10 cellular contexts compared by ENCODE assay signal in the genomic region with DNA sequence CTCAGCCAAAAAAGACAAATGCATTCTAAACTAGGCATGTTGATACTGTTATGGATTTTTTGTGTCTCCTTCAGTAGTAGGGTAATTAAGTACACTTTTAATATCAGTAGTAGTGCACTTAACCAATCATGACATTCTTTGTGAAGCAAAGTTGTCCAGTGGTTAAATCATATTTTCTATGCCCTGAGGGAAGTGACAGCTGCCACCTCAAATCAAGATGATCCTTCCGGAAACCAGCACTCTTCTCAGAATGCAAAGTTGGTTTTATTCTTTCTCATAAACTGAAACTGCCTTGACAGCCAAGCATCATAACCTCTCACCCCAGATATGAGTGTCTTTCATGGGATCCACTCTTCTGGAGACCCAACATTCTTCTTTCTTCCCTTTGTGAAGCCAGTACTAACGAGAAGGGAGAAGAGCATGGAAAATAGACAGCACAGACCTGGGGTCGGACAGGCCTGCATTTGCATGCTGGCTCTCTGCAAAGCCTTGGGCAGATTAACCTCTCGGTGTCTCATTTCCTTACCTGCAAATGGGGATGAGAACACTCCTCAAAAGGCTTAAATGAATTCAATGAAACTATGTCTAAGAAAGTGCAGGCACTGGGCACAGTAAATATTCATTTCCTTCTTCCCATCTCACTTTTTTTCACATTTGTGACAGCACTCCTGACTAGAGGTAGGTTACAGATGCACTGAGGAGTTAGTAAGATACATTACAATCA. TPM values are rescaled to one million over a fixed set of nuclear protein-coding genes. Genes with fewer than 3 reads are reported as not detected.
DNase-seq lines count a peak whose midpoint lies in the region; ATAC-seq, FAIRE-seq and TF ChIP-seq lines count a peak whose summit lies in the region.
"Had no signal": no experiment of that assay in that cellular context is flagged by ENCODE, and none has a peak within 500 bp of the region (broad histone marks: within the 10 kb centered on the region; RNA-seq: fewer than 3 reads in every experiment).

No MANE protein-coding gene starts in this region.

- H3K4me3 Mint-ChIP-seq in CD4-positive, CD25-positive, alpha-beta regulatory T cell, result peak overlapping the region; percentile 14 to 76 (median 62)
- peak overlapping the region; percentile 71 for H3K4me3 Mint-ChIP-seq in activated T-helper 17 cell treated with anti-CD3 and anti-CD28 coated beads, Interleukin-2, amount 50 U/mL, for 72 hours

- TF ChIP-seq CTCF in uterus (IDR thresholded peaks at IDR 0.05), result no peak

- H3K9me3 Mint-ChIP-seq in CD4-positive, CD25-positive, alpha-beta regulatory T cell, result peaks cover 0 to 3% (median 0%) of the 10 kb centered on the region in 7 donors
- H3K9me3 Mint-ChIP-seq in activated T-helper 17 cell treated with anti-CD3 and anti-CD28 coated beads, Interleukin-2, amount 50 U/mL, for 72 hours, result no peaks in the 10 kb centered on the region

- H3K36me3 ChIP-seq in CD4-positive, CD25-positive, alpha-beta regulatory T cell (ENCODE audit: control insufficient read depth, insufficient read depth, low read length), result peaks cover 3% of the 10 kb centered on the region
- H3K36me3 ChIP-seq in uterus, result no peaks in the 10 kb centered on the region

- peak; percentile 96 for FAIRE-seq in GM19239 (lab: Jason Lieb, UNC)
- FAIRE-seq in HTR-8/SVneo (lab: Jason Lieb, UNC), result no peak
- FAIRE-seq: G401.6 had no signal

- H3K4me1 ChIP-seq in CD4-positive, CD25-positive, alpha-beta regulatory T cell (ENCODE audit: control insufficient read depth, insufficient read depth, low read length, poor library complexity, severe bottlenecking), result peaks cover 29% of the 10 kb centered on the region
- no peaks in the 10 kb centered on the region for H3K4me1 ChIP-seq in uterus

- peak overlapping the region; percentile 71 for H3K4me3 ChIP-seq in CD4-positive, CD25-positive, alpha-beta regulatory T cell (ENCODE audit: low read depth, low read length)
- no peak overlapping the region for H3K4me3 ChIP-seq in uterus
- H3K4me3 ChIP-seq: SJSA1 had no signal

- peak overlapping the region; percentile 61 for H3K27ac ChIP-seq in CD4-positive, CD25-positive, alpha-beta regulatory T cell (ENCODE audit: insufficient read depth, low read length, poor library complexity, severe bottlenecking)
- H3K27ac ChIP-seq in uterus, result no peak overlapping the region
- H3K27ac ChIP-seq: SJSA1 had no signal

- intact Hi-C loops in uterus (cut with DNase I; ENCODE audit: low total_unique reads), result no loop called here

- DNase-seq in CD4-positive, CD25-positive, alpha-beta regulatory T cell, result peak in 2 of 3 donors; percentile 15 to 81
- peak; percentile 58 for DNase-seq in GM19239 (ENCODE audit: insufficient read length, low spot score)
- no peak for DNase-seq in HTR-8/SVneo (ENCODE audit: insufficient read length, low spot score)
- no peak for DNase-seq in CD1c-positive myeloid dendritic cell (ENCODE audit: extremely low spot score)
- no peak for DNase-seq in uterus
- DNase-seq in NCI-H2171 (lab: John Stamatoyannopoulos, UW), result no peak

- peak; percentile 58 to 69 for ATAC-seq in CD4-positive, CD25-positive, alpha-beta regulatory T cell (ENCODE audit: low read depth in 2 of 2)
- ATAC-seq in HG03103 (IDR thresholded peaks at IDR 0.05; ENCODE audit: low read depth, unreplicated experiment), result peak; percentile 72
- ATAC-seq in activated T-helper 17 cell treated with anti-CD3 and anti-CD28 coated beads, Interleukin-2, amount 50 U/mL, for 72 hours (replicated peaks), result peak; percentile 88

- peaks cover 19% of the 10 kb centered on the region for H3K36me3 Mint-ChIP-seq in CD4-positive, CD25-positive, alpha-beta regulatory T cell
- H3K36me3 Mint-ChIP-seq in activated T-helper 17 cell treated with anti-CD3 and anti-CD28 coated beads, Interleukin-2, amount 50 U/mL, for 72 hours (ENCODE audit: low read depth), result peaks cover 19% of the 10 kb centered on the region

- H3K27ac Mint-ChIP-seq in CD4-positive, CD25-positive, alpha-beta regulatory T cell, result peak overlapping the region; percentile 91 to 97 (median 94)
- H3K27ac Mint-ChIP-seq in activated T-helper 17 cell treated with anti-CD3 and anti-CD28 coated beads, Interleukin-2, amount 50 U/mL, for 72 hours, result peak overlapping the region; percentile 89

- no peaks in the 10 kb centered on the region for H3K9me3 ChIP-seq in CD4-positive, CD25-positive, alpha-beta regulatory T cell (ENCODE audit: control insufficient read depth in 2 of 2, low read length in 2 of 2)
- no peaks in the 10 kb centered on the region for H3K9me3 ChIP-seq in uterus
- H3K9me3 ChIP-seq: SJSA1 had no signal

- TF ChIP-seq POLR2A in uterus (IDR thresholded peaks at IDR 0.05), result no peak

- H3K4me1 Mint-ChIP-seq in CD4-positive, CD25-positive, alpha-beta regulatory T cell, result peaks cover 49 to 66% (median 53%) of the 10 kb centered on the region in 4 donors
- H3K4me1 Mint-ChIP-seq in activated T-helper 17 cell treated with anti-CD3 and anti-CD28 coated beads, Interleukin-2, amount 50 U/mL, for 72 hours, result peaks cover 38% of the 10 kb centered on the region

- no peaks in the 10 kb centered on the region for H3K27me3 ChIP-seq in CD4-positive, CD25-positive, alpha-beta regulatory T cell (ENCODE audit: control insufficient read depth, insufficient read depth, low read length)
- no peaks in the 10 kb centered on the region for H3K27me3 ChIP-seq in uterus
- H3K27me3 ChIP-seq: SJSA1 had no signal

- H3K27me3 Mint-ChIP-seq in CD4-positive, CD25-positive, alpha-beta regulatory T cell, result no peaks in the 10 kb centered on the region
- no peaks in the 10 kb centered on the region for H3K27me3 Mint-ChIP-seq in activated T-helper 17 cell treated with anti-CD3 and anti-CD28 coated beads, Interleukin-2, amount 50 U/mL, for 72 hours

RNA-seq across cellular contexts. Expression of a gene that starts 13.2 kb away (rescaled TPM):
- total RNA-seq in CD4-positive, CD25-positive, alpha-beta regulatory T cell, result 28.1 TPM
- polyA plus RNA-seq in CD4-positive, CD25-positive, alpha-beta regulatory T cell, result 10 to 100 TPM; 50.5 to 67.5 (median 55.2) TPM
- 10 to 100 TPM; 32.8 to 52.0 TPM for total RNA-seq in activated T-helper 17 cell treated with anti-CD3 and anti-CD28 coated beads, Interleukin-2, amount 50 U/mL, for 72 hours
- 10 to 100 TPM; 25.5 to 44.8 (median 39.4) TPM for total RNA-seq in uterus

RNA-seq across cellular contexts. Expression of a gene that starts 13.3 kb away (rescaled TPM):
- total RNA-seq in CD4-positive, CD25-positive, alpha-beta regulatory T cell, result not detected
- under 1 TPM in 3 of 4 donors, not detected in 1; 0.32 to 0.54 (median 0.38) TPM for polyA plus RNA-seq in CD4-positive, CD25-positive, alpha-beta regulatory T cell
- under 1 TPM; 0.77 to 0.89 TPM for total RNA-seq in activated T-helper 17 cell treated with anti-CD3 and anti-CD28 coated beads, Interleukin-2, amount 50 U/mL, for 72 hours
- 1 to 10 TPM in 3 of 4 donors, under 1 TPM in 1; 0.26 to 3.0 (median 1.7) TPM for total RNA-seq in uterus

Comparison
In these comparisons a context has a peak if more than half of its experiments do, and no peak if none do; other contexts are left out.
1. DNase-seq: peak in CD4-positive, CD25-positive, alpha-beta regulatory T cell (2 of 3) and GM19239 (single experiment); none in HTR-8/SVneo (single experiment), CD1c-positive myeloid dendritic cell (single experiment), uterus (0 of 2) and NCI-H2171 (single experiment).
2. Peak in every context shown above with its lines, with median percentiles within 50 percentile points of each other: ATAC-seq.